In genomic region chr9:132669636-132670358, GRCh38 we compare ENCODE assay signal across 8 cellular contexts. TPM values are rescaled to one million over a fixed set of nuclear protein-coding genes. Genes with fewer than 3 reads are reported as not detected.
DNase-seq lines count a peak whose midpoint lies in the region; ATAC-seq, FAIRE-seq and TF ChIP-seq lines count a peak whose summit lies in the region.

TSS of gene DDX31 (minus strand) at chr9:132669983. CDS start at chr9:132669934, 49 bp downstream.

- H3K9ac ChIP-seq in kidney (ENCODE audit: low read length in 2 of 2), result peak within 1 kb of the TSS; percentile 97 to 99

- peaks cover 0 to 15% of the 10 kb centered on the region in 2 donors for H3K4me1 ChIP-seq in kidney (ENCODE audit: control insufficient read depth in 1 of 2, insufficient read depth in 1 of 2, low read depth in 1 of 2, low read length in 2 of 2)

- DNase-seq in A172 (ENCODE audit: low spot score) (peak; percentile 64), NCI-H2227 (lab: John Stamatoyannopoulos, UW; ENCODE audit: unreplicated experiment) (peak; percentile 81), kidney (peak; percentile 95)
- peak; percentile 87 for DNase-seq in activated CD4-positive, CD25-positive, alpha-beta regulatory T cell treated with anti-CD3 and anti-CD28 coated beads, Interleukin-2, amount 50 U/mL, for 72 hours
- DNase-seq in central memory CD8-positive, alpha-beta T cell (ENCODE audit: low spot score in 2 of 2), result peak; percentile 80 to 85
- DNase-seq in stimulated activated CD4-positive, alpha-beta T cell treated with anti-CD3 and anti-CD28 coated beads, Interleukin-12 subunit alpha, Interleukin-12 subunit beta, amount 100 ng/mL, for 48 hours (ENCODE audit: low read depth in 2 of 3, low spot score in 1 of 3), result peak; percentile 69 to 81 (median 79)

- H3K27ac ChIP-seq in kidney (ENCODE audit: low read depth in 2 of 2, low read length in 2 of 2), result peak within 1 kb of the TSS; percentile 98 to 99

- no peaks in the 10 kb centered on the region for H3K9me3 Mint-ChIP-seq in central memory CD8-positive, alpha-beta T cell

- H3K36me3 ChIP-seq in kidney (ENCODE audit: control insufficient read depth in 1 of 2, insufficient read depth in 2 of 2, low read length in 2 of 2), result no peaks in the 10 kb centered on the region

- peaks cover 31% of the 10 kb centered on the region for H3K4me1 Mint-ChIP-seq in central memory CD8-positive, alpha-beta T cell

- ATAC-seq in GM18511 (IDR thresholded peaks at IDR 0.05; ENCODE audit: unreplicated experiment) (peak; percentile 79), HG03045 (IDR thresholded peaks at IDR 0.05; ENCODE audit: unreplicated experiment) (peak; percentile 70)
- peak; percentile 88 for ATAC-seq in central memory CD8-positive, alpha-beta T cell (replicated peaks; ENCODE audit: extremely low read depth, poor library complexity, severe bottlenecking)

- no peaks in the 10 kb centered on the region for H3K9me3 ChIP-seq in kidney (ENCODE audit: control insufficient read depth in 1 of 2, low read length in 2 of 2)

- no peak for TF ChIP-seq CTCF in kidney (IDR thresholded peaks at IDR 0.05; ENCODE audit: borderline replicate concordance, extremely low read depth, insufficient read depth)

- H3K4me3 Mint-ChIP-seq in central memory CD8-positive, alpha-beta T cell, result peak within 1 kb of the TSS; percentile 91

- no peaks in the 10 kb centered on the region for H3K27me3 Mint-ChIP-seq in central memory CD8-positive, alpha-beta T cell

- H3K4me3 ChIP-seq in kidney (ENCODE audit: low read length in 2 of 2), result peak within 1 kb of the TSS; percentile 95 to 98

- intact Hi-C loops in kidney (cut with DNase I), result no loop called here

- H3K36me3 Mint-ChIP-seq in central memory CD8-positive, alpha-beta T cell (ENCODE audit: insufficient read depth), result peaks cover 18% of the 10 kb centered on the region

- FAIRE-seq in kidney (lab: Jason Lieb, UNC), result no peak

- H3K27ac Mint-ChIP-seq in central memory CD8-positive, alpha-beta T cell (ENCODE audit: low read depth), result peak within 1 kb of the TSS; percentile 97

RNA-seq across cellular contexts. Expression of gene DDX31, which starts in this region (rescaled TPM):
- total RNA-seq in A172 (2014; rRNA removed; shearing (Covaris generic)), result 9.3 and 11.3 TPM in 2 replicates
- 27.6 TPM for total RNA-seq in kidney
- polyA plus RNA-seq in kidney (ENCODE audit: insufficient read depth, low read depth, low replicate concordance), result 6.4 TPM

Comparison
In these comparisons a context has a peak if more than half of its experiments do, and no peak if none do; other contexts are left out.
1. Peak in every context shown above with its lines: DNase-seq, ATAC-seq, H3K4me3 ChIP-seq and H3K27ac ChIP-seq.